In genomic region chr19:47428177-47428894, GRCh38 we compare ENCODE assay signal across 8 cellular contexts. TPM values are rescaled to one million over a fixed set of nuclear protein-coding genes. Genes with fewer than 3 reads are reported as not detected.
DNase-seq lines count a peak whose midpoint lies in the region; ATAC-seq, FAIRE-seq and TF ChIP-seq lines count a peak whose summit lies in the region.

No MANE protein-coding gene starts in this region.

- in situ Hi-C loops in transverse colon (cut with MboI; ENCODE audit: low pct_ligation_motif_present in 1 of 4, low pct_unique_long_range_greater_than_20kb in 1 of 4, low sequenced_read_pairs in 3 of 4), result loop anchor here in 1 of 4 donors (10.0 kb wide), 1 partner anchor 134 kb away; no protein-coding TSS in a partner anchor

- no peaks in the 10 kb centered on the region for H3K9me3 ChIP-seq in pancreas
- H3K9me3 ChIP-seq in transverse colon, result no peaks in the 10 kb centered on the region

- H3K4me1 ChIP-seq in pancreas (peaks cover 0 to 13% (median 4%) of the 10 kb centered on the region in 3 donors), transverse colon (peaks cover 6 to 33% (median 27%) of the 10 kb centered on the region in 4 donors)

- no peaks in the 10 kb centered on the region for H3K36me3 Mint-ChIP-seq in activated naive CD4-positive, alpha-beta T cell treated with anti-CD3 and anti-CD28 coated beads, Interleukin-2, amount 10 ng/mL, durations not matched to agents 7 days and 5 days
- no peaks in the 10 kb centered on the region for H3K36me3 Mint-ChIP-seq in glutamatergic neuron (ENCODE audit: unreplicated experiment)

- TF ChIP-seq POLR2A in transverse colon (IDR thresholded peaks at IDR 0.05), result no peak

- H3K27me3 ChIP-seq in pancreas (peaks cover 0 to 13% (median 0%) of the 10 kb centered on the region in 4 donors), transverse colon (peaks cover 82% of the 10 kb centered on the region)

- CTCF ChIA-PET in activated naive CD4-positive, alpha-beta T cell treated with anti-CD3 and anti-CD28 coated beads, Interleukin-2, amount 10 ng/mL, durations not matched to agents 7 days and 5 days (lab: Charles Lee), result interaction anchor here (0.6 to 2.7 kb wide), 32 partner anchors 8 to 1113 kb away, joined by 3 to 21 read pairs (median 3); partner anchors contain the start of genes DHX34, EHD2 and KPTN

- no peak overlapping the region for H3K27ac Mint-ChIP-seq in activated naive CD4-positive, alpha-beta T cell treated with anti-CD3 and anti-CD28 coated beads, Interleukin-2, amount 10 ng/mL, durations not matched to agents 7 days and 5 days
- no peak overlapping the region for H3K27ac Mint-ChIP-seq in glutamatergic neuron (ENCODE audit: unreplicated experiment)

- ATAC-seq in pancreas (peak; percentile 62 to 88 (median 80)), HG02852 (IDR thresholded peaks at IDR 0.05; ENCODE audit: unreplicated experiment) (no peak)

- peaks cover 5% of the 10 kb centered on the region for H3K9me3 Mint-ChIP-seq in activated naive CD4-positive, alpha-beta T cell treated with anti-CD3 and anti-CD28 coated beads, Interleukin-2, amount 10 ng/mL, durations not matched to agents 7 days and 5 days
- peaks cover 7% of the 10 kb centered on the region for H3K9me3 Mint-ChIP-seq in glutamatergic neuron (ENCODE audit: unreplicated experiment)

- FAIRE-seq in pancreas (lab: Jason Lieb, UNC), result no peak

- WGBS in pancreas, 2 donors, result 2% methylated on average over 27 of the region's 27 CpGs
- 1 to 2% methylated on average over 13 to 27 of the region's 27 CpGs for WGBS in transverse colon (ENCODE audit: low coverage in 1 of 2), 2 donors

- TF ChIP-seq EP300 in transverse colon (IDR thresholded peaks at IDR 0.05; ENCODE audit: low read depth), result no peak

- DNase-seq in GM12865 (ENCODE audit: low read depth), result peak; percentile 96
- peak; percentile 73 for DNase-seq in NCI-H1092 treated with DMSO at 0.1 percent for 48 hours (lab: John Stamatoyannopoulos, UW)
- DNase-seq in SK-N-DZ (ENCODE audit: low spot score), result peak; percentile 98
- peak; percentile 91 for DNase-seq in activated naive CD4-positive, alpha-beta T cell treated with anti-CD3 and anti-CD28 coated beads, Interleukin-2, amount 10 ng/mL, durations not matched to agents 7 days and 5 days
- peak; percentile 98 for DNase-seq in glutamatergic neuron
- DNase-seq in pancreas, result peak; percentile 58 to 80 (median 78)
- DNase-seq in transverse colon, result peak; percentile 80

- intact Hi-C loops in pancreas (cut with DNase I) (no loop called here), transverse colon (cut with DNase I; ENCODE audit: low total_unique reads) (no loop called here)

- H3K4me3 Mint-ChIP-seq in activated naive CD4-positive, alpha-beta T cell treated with anti-CD3 and anti-CD28 coated beads, Interleukin-2, amount 10 ng/mL, durations not matched to agents 7 days and 5 days, result no peak overlapping the region
- H3K4me3 Mint-ChIP-seq in glutamatergic neuron (ENCODE audit: unreplicated experiment), result no peak overlapping the region

- peaks cover 15% of the 10 kb centered on the region for H3K27me3 Mint-ChIP-seq in activated naive CD4-positive, alpha-beta T cell treated with anti-CD3 and anti-CD28 coated beads, Interleukin-2, amount 10 ng/mL, durations not matched to agents 7 days and 5 days
- H3K27me3 Mint-ChIP-seq in glutamatergic neuron (ENCODE audit: unreplicated experiment), result peaks cover 10% of the 10 kb centered on the region

- H3K27ac ChIP-seq in pancreas, result no peak overlapping the region
- peak overlapping the region; percentile 2 to 66 (median 55) for H3K27ac ChIP-seq in transverse colon

- TF ChIP-seq CTCF in GM12865 (IDR thresholded peaks at IDR 0.05; ENCODE audit: insufficient read depth, low read depth, low read length, missing control alignments) (no peak), glutamatergic neuron (IDR thresholded peaks at IDR 0.05; ENCODE audit: partially characterized antibody, unreplicated experiment) (no peak), pancreas (IDR thresholded peaks at IDR 0.05) (no peak), transverse colon (IDR thresholded peaks at IDR 0.05) (no peak)

- no peak overlapping the region for H3K4me3 ChIP-seq in GM12865 (ENCODE audit: low read depth, low read length)
- H3K4me3 ChIP-seq in pancreas, result no peak overlapping the region
- peak overlapping the region in 1 of 4 donors; percentile 6 for H3K4me3 ChIP-seq in transverse colon

- H3K4me1 Mint-ChIP-seq in activated naive CD4-positive, alpha-beta T cell treated with anti-CD3 and anti-CD28 coated beads, Interleukin-2, amount 10 ng/mL, durations not matched to agents 7 days and 5 days, result peaks cover 34% of the 10 kb centered on the region
- H3K4me1 Mint-ChIP-seq in glutamatergic neuron (ENCODE audit: low read depth, unreplicated experiment), result peaks cover 4% of the 10 kb centered on the region

- H3K36me3 ChIP-seq in pancreas (no peaks in the 10 kb centered on the region), transverse colon (no peaks in the 10 kb centered on the region)

RNA-seq across cellular contexts. Expression of gene MEIS3, which starts 9.0 kb away (rescaled TPM):
- 61.0 and 64.2 TPM in 2 replicates for polyA plus RNA-seq in SK-N-DZ (2014; cell fraction: cytosol; rRNA removed)
- polyA plus RNA-seq in SK-N-DZ (2014; cell fraction: nucleus; rRNA removed), result 48.3 and 60.9 TPM in 2 replicates
- 255 TPM for total RNA-seq in glutamatergic neuron (ENCODE audit: unreplicated experiment)
- 1 to 10 TPM in 4 of 6 donors, under 1 TPM in 2; 0.91 to 4.1 (median 2.1) TPM for total RNA-seq in pancreas
- polyA plus RNA-seq in pancreas, result 10 to 100 TPM; 16.0 to 28.5 TPM
- 10 to 100 TPM in 1 of 4 donors, 1 to 10 TPM in 2, not detected in 1; 2.3 to 56.5 (median 7.1) TPM for total RNA-seq in transverse colon

RNA-seq across cellular contexts. Expression of gene SLC8A2, which starts 43.4 kb away (rescaled TPM):
- polyA plus RNA-seq in SK-N-DZ (2014; cell fraction: cytosol; rRNA removed), result 0.07 and 0.32 TPM in 2 replicates
- polyA plus RNA-seq in SK-N-DZ (2014; cell fraction: nucleus; rRNA removed), result 0.66 TPM in 1 of 2 replicates, not detected in the other
- total RNA-seq in glutamatergic neuron (ENCODE audit: unreplicated experiment) (115 TPM), pancreas (1 to 10 TPM; 4.5 to 8.3 (median 6.7) TPM), transverse colon (10 to 100 TPM in 2 of 4 donors, 1 to 10 TPM in 1, under 1 TPM in 1; 0.82 to 36.4 (median 9.6) TPM)
- polyA plus RNA-seq in pancreas, result 1 to 10 TPM; 2.6 to 4.8 TPM

RNA-seq across cellular contexts. Expression of gene KPTN, which starts 55.7 kb away (rescaled TPM):
- polyA plus RNA-seq in SK-N-DZ (2014; cell fraction: cytosol; rRNA removed), result 7.1 and 8.8 TPM in 2 replicates
- polyA plus RNA-seq in SK-N-DZ (2014; cell fraction: nucleus; rRNA removed), result 34.9 and 43.2 TPM in 2 replicates
- 51.2 TPM for total RNA-seq in glutamatergic neuron (ENCODE audit: unreplicated experiment)
- total RNA-seq in pancreas, result 10 to 100 TPM in 1 of 6 donors, 1 to 10 TPM in 5; 3.0 to 10.7 (median 5.1) TPM
- polyA plus RNA-seq in pancreas, result 10 to 100 TPM; 52.5 to 53.3 TPM
- total RNA-seq in transverse colon, result 1 to 10 TPM in 3 of 4 donors, not detected in 1; 2.2 to 5.7 (median 3.3) TPM

Comparison
In these comparisons a context has a peak if more than half of its experiments do, and no peak if none do; other contexts are left out.
1. H3K27ac ChIP-seq: peak in transverse colon (4 of 4); none in pancreas (0 of 4).
2. Peak in every context shown above with its lines, with median percentiles within 50 percentile points of each other: DNase-seq.